In the genomic region with DNA sequence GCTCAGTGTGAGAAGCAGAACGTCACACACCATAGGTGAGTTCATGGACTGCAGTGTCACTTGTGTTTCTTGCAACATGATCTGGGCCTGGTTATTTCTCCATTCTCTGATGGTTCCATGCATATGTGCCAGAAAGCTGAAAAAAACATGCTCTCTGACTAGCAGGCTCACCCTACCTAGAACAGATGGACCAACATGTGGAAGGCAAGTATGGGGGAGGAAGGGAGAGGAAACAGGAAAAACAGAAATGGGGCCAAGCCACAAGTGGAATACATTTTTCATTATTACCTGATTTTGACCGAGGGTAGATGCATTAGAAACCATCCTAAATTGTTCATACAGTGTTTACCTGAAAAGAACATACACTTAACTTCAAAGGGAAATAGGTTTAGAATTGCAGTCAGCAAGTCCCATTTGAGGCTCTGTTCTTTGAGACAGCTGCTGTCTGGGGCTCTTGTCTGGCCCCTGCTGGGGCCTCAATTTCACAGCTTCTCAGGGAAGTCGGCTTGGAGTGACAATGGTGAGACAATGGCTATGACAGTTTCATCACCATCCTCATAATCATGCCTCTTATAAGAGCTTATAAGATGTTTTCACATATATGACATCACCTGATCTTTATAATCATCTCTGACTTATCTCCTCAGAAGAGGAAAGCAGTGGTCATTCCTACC, we compare ENCODE assay signal across 30 cellular contexts.
DNase-seq lines count a peak whose midpoint lies in the region; ATAC-seq and TF ChIP-seq lines count a peak whose summit lies in the region.
"Had no signal": no experiment of that assay in that cellular context is flagged by ENCODE, and none has a peak within 500 bp of the region (broad histone marks: within the 10 kb centered on the region; RNA-seq: fewer than 3 reads in every experiment).

No MANE protein-coding gene starts in this region.

- DNase-seq in DMS 273 (lab: John Stamatoyannopoulos, UW; ENCODE audit: unreplicated experiment) (peak; percentile 93), NCI-H128 (lab: John Stamatoyannopoulos, UW; ENCODE audit: unreplicated experiment) (peak; percentile 42), NCI-H345 treated with DMSO at 0.1 percent for 48 hours (lab: John Stamatoyannopoulos, UW; ENCODE audit: unreplicated experiment) (peak; percentile 15), NCI-H1417 treated with DMSO at 0.1 percent for 48 hours (lab: John Stamatoyannopoulos, UW) (no peak), pons (ENCODE audit: low spot score) (no peak), body of pancreas (no peak)
- DNase-seq in activated effector memory CD4-positive, alpha-beta T cell treated with Interleukin-2 at 50 U/mL for 16 hours: no peak
- DNase-seq: ACHN; activated CD4-positive, alpha-beta T cell treated with anti-CD3 and anti-CD28 coated beads, Interleukin-2, amount 50 U/mL, for 1 hour; activated CD8-positive, alpha-beta memory T cell treated with anti-CD3 and anti-CD28 coated beads, Interleukin-2, amount 10 ng/mL, durations not matched to agents 7 days and 5 days; anterior cingulate cortex; Caco-2; caudate nucleus; head of caudate nucleus; kidney glomerular epithelial cell; naive B cell; NCI-H1930; nucleus accumbens; PC-9; Right ventricle myocardium superior; stimulated activated CD4-positive, alpha-beta T cell treated with anti-CD3 and anti-CD28 coated beads, Interleukin-4, amount 100 ng/mL, for 1 hour; stimulated activated naive CD4-positive, alpha-beta T cell; T1000 had no signal

- H3K27me3 ChIP-seq in esophagus (ENCODE audit: control insufficient read depth in 1 of 2, insufficient read depth in 2 of 2, low read length in 2 of 2) (no peaks in the 10 kb centered on the region), body of pancreas (no peaks in the 10 kb centered on the region)
- H3K27me3 ChIP-seq: BLaER1 treated with 17β-estradiol and CSF1 and Interleukin-3, amounts not matched to agents 10 nM and 100 nM; vagina had no signal

- TF ChIP-seq POLR2A in body of pancreas (IDR thresholded peaks at IDR 0.05): no peak

- H3K9me3 ChIP-seq in esophagus (ENCODE audit: control insufficient read depth in 2 of 2, insufficient read depth in 1 of 2, low read depth in 1 of 2, low read length in 1 of 2) (no peaks in the 10 kb centered on the region), body of pancreas (no peaks in the 10 kb centered on the region)
- H3K9me3 ChIP-seq: BLaER1 treated with 17β-estradiol and CSF1 and Interleukin-3, amounts not matched to agents 10 nM and 100 nM; Caco-2; thoracic aorta; vagina had no signal

- peak overlapping the region; percentile 89 to 95 for H3K27ac ChIP-seq in esophagus (ENCODE audit: low read depth in 2 of 2, low read length in 1 of 2)
- H3K27ac ChIP-seq in body of pancreas: no peak overlapping the region
- H3K27ac ChIP-seq: BLaER1 treated with 17β-estradiol and CSF1 and Interleukin-3, amounts not matched to agents 10 nM and 100 nM; PC-9; thoracic aorta; vagina had no signal

- ATAC-seq in body of pancreas: no peak
- ATAC-seq: activated CD8-positive, alpha-beta memory T cell treated with anti-CD3 and anti-CD28 coated beads, Interleukin-2, amount 10 ng/mL, durations not matched to agents 7 days and 5 days; K562; WTC11 had no signal

- H3K36me3 ChIP-seq in esophagus (ENCODE audit: control insufficient read depth in 2 of 2, insufficient read depth in 2 of 2, low read length in 1 of 2): no peaks in the 10 kb centered on the region
- H3K36me3 ChIP-seq in body of pancreas (replicated peaks in 1 of 2; ENCODE audit: insufficient read depth in 1 of 2, low read depth in 2 of 2): no peaks in the 10 kb centered on the region
- H3K36me3 ChIP-seq: BLaER1 treated with 17β-estradiol and CSF1 and Interleukin-3, amounts not matched to agents 10 nM and 100 nM; thoracic aorta; vagina had no signal

- H3K4me3 ChIP-seq in esophagus (ENCODE audit: low read depth in 1 of 2, low read length in 2 of 2): no peak overlapping the region
- H3K4me3 ChIP-seq in body of pancreas: no peak overlapping the region
- H3K4me3 ChIP-seq: BLaER1 treated with 17β-estradiol and CSF1 and Interleukin-3, amounts not matched to agents 10 nM and 100 nM; K562; PC-9; smooth muscle cell; thoracic aorta; vagina had no signal

- intact Hi-C loops in body of pancreas (cut with DNase I): no loop called here

- 45 to 47% methylated on average over 3 of the region's 3 CpGs for WGBS in esophagus, 2 donors
- WGBS in body of pancreas, 2 donors: 25 to 33% methylated on average over 3 of the region's 3 CpGs

- H3K4me1 ChIP-seq in esophagus (ENCODE audit: control insufficient read depth in 2 of 2, insufficient read depth in 2 of 2, low read length in 1 of 2) (peaks cover 4 to 15% of the 10 kb centered on the region in 2 donors), body of pancreas (no peaks in the 10 kb centered on the region)
- H3K4me1 ChIP-seq: Caco-2 had no signal

- no peak for TF ChIP-seq CTCF in body of pancreas (IDR thresholded peaks at IDR 0.05)

Comparison
In these comparisons a context has a peak if more than half of its experiments do, and no peak if none do; other contexts are left out.
1. DNase-seq: peak in DMS 273 (single experiment), NCI-H128 (single experiment) and NCI-H345 treated with DMSO at 0.1 percent for 48 hours (single experiment); none in NCI-H1417 treated with DMSO at 0.1 percent for 48 hours (single experiment), pons (single experiment), body of pancreas (0 of 4) and activated effector memory CD4-positive, alpha-beta T cell treated with Interleukin-2 at 50 U/mL for 16 hours (single experiment).
2. H3K27ac ChIP-seq: peak in esophagus (2 of 2); none in body of pancreas (0 of 4).